Comparison of ENCODE assay signal across 9 cellular contexts in genomic region chr17:59828478-59828760, GRCh38.
A peak's percentile ranks its signal among the peaks of the same experiment; 100 is the strongest.
DNase-seq lines count a peak whose midpoint lies in the region; ATAC-seq and TF ChIP-seq lines count a peak whose summit lies in the region.
"Had no signal": no experiment of that assay in that cellular context is flagged by ENCODE, and none has a peak within 500 bp of the region (broad histone marks: within the 10 kb centered on the region; RNA-seq: fewer than 3 reads in every experiment).

No MANE protein-coding gene starts in this region.

- H3K27me3 ChIP-seq in BLaER1 (no peaks in the 10 kb centered on the region), Loucy (ENCODE audit: insufficient read depth, low read length, poor library complexity, severe bottlenecking) (no peaks in the 10 kb centered on the region), mammary epithelial cell (ENCODE audit: insufficient read depth, low read length) (no peaks in the 10 kb centered on the region)

- DNase-seq in mammary epithelial cell (no peak), lower leg skin (ENCODE audit: low spot score in 2 of 2) (no peak), ACHN (no peak)
- DNase-seq: GOT3 had no signal

- ATAC-seq in GM19397 (IDR thresholded peaks at IDR 0.05; ENCODE audit: unreplicated experiment) (no peak), HG03108 (IDR thresholded peaks at IDR 0.05; ENCODE audit: unreplicated experiment) (no peak)

- no TSS peak for BruUV-seq in mammary epithelial cell (replicated peaks; lab: Mats Ljungman, UMichigan)

- no peak overlapping the region for H2AFZ ChIP-seq in Loucy (ENCODE audit: low read length)
- H2AFZ ChIP-seq in mammary epithelial cell (ENCODE audit: low read depth, low read length) = no peak overlapping the region

- peak overlapping the region; percentile 74 to 88 (median 86) for H3K27ac Mint-ChIP-seq in nephron

- no peaks in the 10 kb centered on the region for H3K9me2 ChIP-seq in Loucy (replicated peaks; ENCODE audit: low read depth, low read length)

- TF ChIP-seq CTCF in Loucy (conservative IDR thresholded peaks at IDR 0.05; ENCODE audit: low read length) (no peak), mammary epithelial cell (conservative IDR thresholded peaks at IDR 0.05 in 1 of 2, IDR thresholded peaks at IDR 0.05 in 1 of 2; ENCODE audit: extremely low read depth in 1 of 2, insufficient read depth in 1 of 2, low read depth in 1 of 2, low read length in 2 of 2) (no peak), nephron (IDR thresholded peaks at IDR 0.05; ENCODE audit: unreplicated experiment in 3 of 3) (no peak), lower leg skin (IDR thresholded peaks at IDR 0.05) (no peak)

- no peak overlapping the region for H3K4me3 ChIP-seq in BLaER1
- H3K4me3 ChIP-seq in Loucy (ENCODE audit: low read length, poor library complexity, severe bottlenecking) = peak overlapping the region; percentile 74
- no peak overlapping the region for H3K4me3 ChIP-seq in mammary epithelial cell (replicated peaks in 1 of 3; ENCODE audit: insufficient read depth in 1 of 3, low read depth in 2 of 3, low read length in 3 of 3)
- no peak overlapping the region for H3K4me3 ChIP-seq in lower leg skin (ENCODE audit: low read depth, poor library complexity, severe bottlenecking)

- H3K9me3 Mint-ChIP-seq in nephron = no peaks in the 10 kb centered on the region

- H4K20me1 ChIP-seq in BLaER1 (no peaks in the 10 kb centered on the region), Loucy (ENCODE audit: insufficient read depth, low read length, poor library complexity, severe bottlenecking) (no peaks in the 10 kb centered on the region), mammary epithelial cell (ENCODE audit: insufficient read depth, low read length) (no peaks in the 10 kb centered on the region)

- no peaks in the 10 kb centered on the region for H3K36me3 Mint-ChIP-seq in nephron (ENCODE audit: low read depth)

- H3K4me3 Mint-ChIP-seq in nephron = no peak overlapping the region

- WGBS in mammary epithelial cell (ENCODE audit: low coverage, missing lambda C conversion rate) = 95% methylated on average over 2 of the region's 2 CpGs
- 73 to 79% methylated on average over 2 of the region's 2 CpGs for WGBS in lower leg skin, 2 donors

- H3K27me3 Mint-ChIP-seq in nephron (ENCODE audit: low read depth) = no peaks in the 10 kb centered on the region

- intact Hi-C loops in mammary epithelial cell (cut with micrococcal nuclease) = loop anchor here (2.0 kb wide), 1 partner anchor 42 kb away; no protein-coding TSS in a partner anchor
- intact Hi-C loops in lower leg skin (cut with DNase I; ENCODE audit: low total_unique reads) = no loop called here

- peaks cover 53% of the 10 kb centered on the region for H3K4me1 Mint-ChIP-seq in nephron

- H3K27ac ChIP-seq in BLaER1 (peak overlapping the region; percentile 87), mammary epithelial cell (ENCODE audit: insufficient read depth, low read depth, low read length) (peak overlapping the region; percentile 99)

- in situ Hi-C loops in mammary epithelial cell (cut with MboI; ENCODE audit: low sequenced_read_pairs in 2 of 2) (no loop called here), ACHN (cut with HindIII; ENCODE audit: low pct_ligation_motif_present, low pct_unique_long_range_greater_than_20kb, low sequenced_read_pairs) (no loop called here)

- CTCF ChIA-PET in mammary epithelial cell (lab: Charles Lee; ENCODE audit: low non-redundant PET) = no interaction called here

- peaks cover 85% of the 10 kb centered on the region for H3K4me1 ChIP-seq in BLaER1
- H3K4me1 ChIP-seq in Loucy (ENCODE audit: insufficient read depth, low read length, poor library complexity, severe bottlenecking) = peaks cover 79% of the 10 kb centered on the region
- H3K4me1 ChIP-seq in mammary epithelial cell (ENCODE audit: insufficient read depth, low read length) = peaks cover 47% of the 10 kb centered on the region

- no peaks in the 10 kb centered on the region for H3K36me3 ChIP-seq in BLaER1
- H3K36me3 ChIP-seq in Loucy (ENCODE audit: insufficient read depth, low read length) = no peaks in the 10 kb centered on the region
- H3K36me3 ChIP-seq in mammary epithelial cell (ENCODE audit: insufficient read depth, low read length) = no peaks in the 10 kb centered on the region

- H3K79me2 ChIP-seq in Loucy (ENCODE audit: insufficient read depth, low read length) (peaks cover 56% of the 10 kb centered on the region), mammary epithelial cell (ENCODE audit: insufficient read depth, low read length) (peaks cover 10% of the 10 kb centered on the region)

- H3K9ac ChIP-seq in BLaER1 (peak overlapping the region; percentile 67), Loucy (ENCODE audit: low read depth, low read length, poor library complexity, severe bottlenecking) (peak overlapping the region; percentile 93), mammary epithelial cell (ENCODE audit: insufficient read depth, low read length) (peak overlapping the region; percentile 63)

- H3K4me2 ChIP-seq in BLaER1 (peak overlapping the region; percentile 87), Loucy (ENCODE audit: low read depth, low read length, poor library complexity, severe bottlenecking) (peak overlapping the region; percentile 98), mammary epithelial cell (ENCODE audit: insufficient read depth, low read depth, low read length) (no peak overlapping the region)

- dilution Hi-C loops in mammary epithelial cell (cut with HindIII; ENCODE audit: low sequenced_read_pairs) = no loop called here

- peaks cover 32% of the 10 kb centered on the region for H3F3A ChIP-seq in Loucy (ENCODE audit: low read depth)

- TF ChIP-seq POLR2A in lower leg skin (IDR thresholded peaks at IDR 0.05) = no peak

- H3K9me3 ChIP-seq in BLaER1 (no peaks in the 10 kb centered on the region), Loucy (ENCODE audit: insufficient read depth, low read depth, low read length) (no peaks in the 10 kb centered on the region), mammary epithelial cell (replicated peaks; ENCODE audit: insufficient read depth, low read length) (no peaks in the 10 kb centered on the region)
